Comparison of ENCODE assay signal across 11 cellular contexts in genomic region chr3:58336135-58336882, GRCh38. TPM values are rescaled to one million over a fixed set of nuclear protein-coding genes. Genes with fewer than 3 reads are reported as not detected.
DNase-seq lines count a peak whose midpoint lies in the region; ATAC-seq, FAIRE-seq and TF ChIP-seq lines count a peak whose summit lies in the region.
"Had no signal": no experiment of that assay in that cellular context is flagged by ENCODE, and none has a peak within 500 bp of the region (broad histone marks: within the 10 kb centered on the region; RNA-seq: fewer than 3 reads in every experiment).

No MANE protein-coding gene starts in this region.

- peak overlapping the region; percentile 87 for H3K4me2 ChIP-seq in BLaER1
- H3K4me2 ChIP-seq in osteoblast (ENCODE audit: insufficient read depth, low read length) = peak overlapping the region; percentile 35

- POLR2A ChIA-PET in GM10248 (lab: Yijun Ruan, JAX) = no interaction called here

- TF ChIP-seq CTCF in bronchial epithelial cell (IDR thresholded peaks at IDR 0.05; ENCODE audit: insufficient read depth, low read length, severe bottlenecking) (no peak), osteoblast (IDR thresholded peaks at IDR 0.05; ENCODE audit: extremely low read depth, low read depth, low read length) (no peak), GM10248 (IDR thresholded peaks at IDR 0.05; ENCODE audit: control extremely low read depth, extremely low read depth, low read depth, missing control alignments) (no peak)

- H3K27ac ChIP-seq in BLaER1 (peak overlapping the region; percentile 93; the same call in 1 of the 2 replicates), osteoblast (ENCODE audit: low read depth, low read length) (peak overlapping the region; percentile 31)

- no peak for FAIRE-seq in bronchial epithelial cell (lab: Jason Lieb, UNC)

- ATAC-seq in HG03460 (IDR thresholded peaks at IDR 0.05; ENCODE audit: unreplicated experiment) = no peak
- ATAC-seq: effector memory CD8-positive, alpha-beta T cell had no signal

- H3K79me2 ChIP-seq in osteoblast (ENCODE audit: insufficient read depth, low read length) = peaks cover 59% of the 10 kb centered on the region

- H4K20me1 ChIP-seq in BLaER1 = no peaks in the 10 kb centered on the region
- no peaks in the 10 kb centered on the region for H4K20me1 ChIP-seq in osteoblast (ENCODE audit: insufficient read depth, low read length)

- H3K36me3 ChIP-seq in BLaER1 (peaks cover 53% of the 10 kb centered on the region), bronchial epithelial cell (ENCODE audit: control insufficient read depth, insufficient read depth, low read length) (no peaks in the 10 kb centered on the region), osteoblast (ENCODE audit: insufficient read depth, low read length) (no peaks in the 10 kb centered on the region)

- peak overlapping the region; percentile 23; the same call in 1 of the 2 replicates for H3K9ac ChIP-seq in BLaER1

- H3K9me3 ChIP-seq in BLaER1 (no peaks in the 10 kb centered on the region), osteoblast (ENCODE audit: low read depth, low read length) (no peaks in the 10 kb centered on the region)

- peak; percentile 97 for DNase-seq in LHCN-M2 (ENCODE audit: low read depth)
- peak; percentile 43 for DNase-seq in bronchial epithelial cell (ENCODE audit: low read depth)
- peak; percentile 79 for DNase-seq in osteoblast (ENCODE audit: insufficient read length, low spot score, missing footprints)
- DNase-seq in stimulated activated CD8-positive, alpha-beta memory T cell treated with anti-CD3 and anti-CD28 coated beads, Interleukin-4, amount 100 ng/mL, for 48 hours = no peak
- no peak for DNase-seq in HUDEP-2 (lab: John Stamatoyannopoulos, UW; ENCODE audit: unreplicated experiment in 76 of 76)
- DNase-seq in GM10248 (ENCODE audit: extremely low spot score) = no peak
- DNase-seq: activated CD8-positive, alpha-beta memory T cell treated with anti-CD3 and anti-CD28 coated beads, Interleukin-2, amount 50 U/mL, for 4 hours; effector memory CD8-positive, alpha-beta T cell; NCI-H1417 had no signal

- H3K27me3 ChIP-seq in BLaER1 (no peaks in the 10 kb centered on the region), bronchial epithelial cell (ENCODE audit: control insufficient read depth, insufficient read depth, low read length) (no peaks in the 10 kb centered on the region), osteoblast (ENCODE audit: insufficient read depth, low read length) (no peaks in the 10 kb centered on the region)

- CTCF ChIA-PET in GM10248 (lab: Yijun Ruan, JAX) = interaction anchor here (0.7 to 11.5 kb wide), 11 partner anchors 10 to 155 kb away, joined by 3 to 101 read pairs (median 6); partner anchors contain the start of genes HTD2, KCTD6 and RPP14

- H3K4me3 ChIP-seq in BLaER1 = no peak overlapping the region
- no peak overlapping the region for H3K4me3 ChIP-seq in bronchial epithelial cell (ENCODE audit: low read depth, low read length)
- no peak overlapping the region for H3K4me3 ChIP-seq in osteoblast (ENCODE audit: insufficient read depth, low read length)

- H3K4me1 ChIP-seq in BLaER1 = peaks cover 66% of the 10 kb centered on the region
- H3K4me1 ChIP-seq in osteoblast (ENCODE audit: insufficient read depth, low read length) = peaks cover 34% of the 10 kb centered on the region

- H2AFZ ChIP-seq in osteoblast (ENCODE audit: low read length) = no peak overlapping the region

RNA-seq across cellular contexts. Expression of gene PXK, which starts 3.6 kb away (rescaled TPM):
- total RNA-seq in LHCN-M2 (2014; rRNA removed) = 45.9 and 50.3 TPM in 2 replicates
- polyA plus RNA-seq in LHCN-M2 (2012) = 15.2 TPM
- total RNA-seq in bronchial epithelial cell = 12.4 and 22.0 TPM in 2 replicates
- total RNA-seq in osteoblast = 77.4 and 87.8 TPM in 2 replicates

RNA-seq across cellular contexts. Expression of gene HTD2, which starts 30.0 kb away (rescaled TPM):
- total RNA-seq in LHCN-M2 (2014; rRNA removed) (9.2 and 14.3 TPM in 2 replicates), bronchial epithelial cell (7.6 and 10.3 TPM in 2 replicates), osteoblast (6.2 TPM in 2 replicates)
- polyA plus RNA-seq in LHCN-M2 (2012) = 4.0 TPM

RNA-seq across cellular contexts. Expression of gene RPP14, which starts 30.3 kb away (rescaled TPM):
- total RNA-seq in LHCN-M2 (2014; rRNA removed) (11.4 and 13.2 TPM in 2 replicates), bronchial epithelial cell (18.1 and 20.3 TPM in 2 replicates), osteoblast (13.0 and 13.4 TPM in 2 replicates)
- polyA plus RNA-seq in LHCN-M2 (2012) = 8.3 TPM

Comparison
In these comparisons a context has a peak if more than half of its experiments do, and no peak if none do; other contexts are left out.
1. DNase-seq: peak in LHCN-M2 (single experiment), bronchial epithelial cell (single experiment) and osteoblast (single experiment); none in stimulated activated CD8-positive, alpha-beta memory T cell treated with anti-CD3 and anti-CD28 coated beads, Interleukin-4, amount 100 ng/mL, for 48 hours (single experiment), HUDEP-2 (0 of 76) and GM10248 (single experiment).